In genomic region chr12:14410177-14410576, GRCh38 we compare ENCODE assay signal across 13 cellular contexts.
"Had no signal": no experiment of that assay in that cellular context is flagged by ENCODE, and none has a peak within 500 bp of the region (broad histone marks: within the 10 kb centered on the region; RNA-seq: fewer than 3 reads in every experiment).

No MANE protein-coding gene starts in this region.

- H3K9me3 Mint-ChIP-seq: stimulated activated memory B cell treated with anti-CD40 and anti-IgM and Interleukin-4, amounts not matched to agents 10 μg/mL and 1 μg/mL and 100 μg/mL, for 72 hours had no signal

- H3K36me3 ChIP-seq: tibial nerve had no signal

- H3K27me3 Mint-ChIP-seq: progenitor cell of endocrine pancreas; stimulated activated memory B cell treated with anti-CD40 and anti-IgM and Interleukin-4, amounts not matched to agents 10 μg/mL and 1 μg/mL and 100 μg/mL, for 72 hours had no signal

- ATAC-seq: left lobe of liver; stimulated activated memory B cell treated with anti-CD40 and anti-IgM and Interleukin-4, amounts not matched to agents 10 μg/mL and 1 μg/mL and 100 μg/mL, for 72 hours had no signal

- H3K27me3 ChIP-seq: tibial nerve had no signal

- H3K27ac ChIP-seq: tibial nerve had no signal

- H3K27ac Mint-ChIP-seq: progenitor cell of endocrine pancreas; stimulated activated memory B cell treated with anti-CD40 and anti-IgM and Interleukin-4, amounts not matched to agents 10 μg/mL and 1 μg/mL and 100 μg/mL, for 72 hours had no signal

- H3K4me3 Mint-ChIP-seq: stimulated activated memory B cell treated with anti-CD40 and anti-IgM and Interleukin-4, amounts not matched to agents 10 μg/mL and 1 μg/mL and 100 μg/mL, for 72 hours had no signal

- H3K4me3 ChIP-seq: tibial nerve had no signal

- DNase-seq: activated CD4-positive, alpha-beta T cell treated with anti-CD3 and anti-CD28 coated beads for 1 hour; activated CD4-positive, alpha-beta T cell treated with anti-CD3 and anti-CD28 coated beads, Interleukin-2, amount 50 U/mL, for 48 hours; activated CD8-positive, alpha-beta memory T cell treated with anti-CD3 and anti-CD28 coated beads, Interleukin-2, amount 50 U/mL, for 48 hours; activated naive CD4-positive, alpha-beta T cell treated with Interleukin-2 at 50 U/mL for 16 hours; dermis blood vessel endothelial cell; islet precursor cell; mesendoderm; right cardiac atrium; SW 1271 had no signal
